In genomic region chr6:118589186-118589585, GRCh38 we compare ENCODE assay signal across 16 cellular contexts. TPM values are rescaled to one million over a fixed set of nuclear protein-coding genes. Genes with fewer than 3 reads are reported as not detected.
"Had no signal": no experiment of that assay in that cellular context is flagged by ENCODE, and none has a peak within 500 bp of the region (broad histone marks: within the 10 kb centered on the region; RNA-seq: fewer than 3 reads in every experiment).

No MANE protein-coding gene starts in this region.

- H3K4me3 Mint-ChIP-seq: activated CD4-positive, alpha-beta memory T cell treated with anti-CD3 and anti-CD28 coated beads for 36 hours; activated T-cell treated with anti-CD3 and anti-CD28 coated beads, Interleukin-2, amount 50 U/mL, for 72 hours; naive B cell; stimulated activated memory B cell treated with anti-CD40 and anti-IgM and Interleukin-4, amounts not matched to agents 10 μg/mL and 1 μg/mL and 100 μg/mL, for 72 hours had no signal

- H3K27ac ChIP-seq: adrenal gland, esophagus muscularis mucosa, right atrium auricular region, skin epidermis, transverse colon had no signal

- DNase-seq: activated CD4-positive, alpha-beta memory T cell treated with anti-CD3 and anti-CD28 coated beads for 36 hours; activated CD4-positive, alpha-beta T cell treated with anti-CD3 and anti-CD28 coated beads for 1 hour; activated T-cell treated with anti-CD3 and anti-CD28 coated beads, Interleukin-2, amount 50 U/mL, for 72 hours; adrenal gland; cerebellar nuclear complex; naive B cell; posterior cingulate gyrus; SW 1271; T-helper 9 cell; transverse colon had no signal

- ATAC-seq: activated T-cell treated with anti-CD3 and anti-CD28 coated beads, Interleukin-2, amount 50 U/mL, for 72 hours; stimulated activated memory B cell treated with anti-CD40 and anti-IgM and Interleukin-4, amounts not matched to agents 10 μg/mL and 1 μg/mL and 100 μg/mL, for 72 hours had no signal

- H3K27me3 Mint-ChIP-seq: activated CD4-positive, alpha-beta memory T cell treated with anti-CD3 and anti-CD28 coated beads for 36 hours; naive B cell; stimulated activated memory B cell treated with anti-CD40 and anti-IgM and Interleukin-4, amounts not matched to agents 10 μg/mL and 1 μg/mL and 100 μg/mL, for 72 hours had no signal

- H3K27ac Mint-ChIP-seq: activated CD4-positive, alpha-beta memory T cell treated with anti-CD3 and anti-CD28 coated beads for 36 hours; activated T-cell treated with anti-CD3 and anti-CD28 coated beads, Interleukin-2, amount 50 U/mL, for 72 hours; stimulated activated memory B cell treated with anti-CD40 and anti-IgM and Interleukin-4, amounts not matched to agents 10 μg/mL and 1 μg/mL and 100 μg/mL, for 72 hours had no signal

- H3K4me3 ChIP-seq: adrenal gland, esophagus muscularis mucosa, lung, right atrium auricular region, skin epidermis, transverse colon had no signal

- H3K36me3 ChIP-seq: adrenal gland, esophagus muscularis mucosa, right atrium auricular region, transverse colon had no signal

- H3K9me3 Mint-ChIP-seq: activated CD4-positive, alpha-beta memory T cell treated with anti-CD3 and anti-CD28 coated beads for 36 hours; activated T-cell treated with anti-CD3 and anti-CD28 coated beads, Interleukin-2, amount 50 U/mL, for 72 hours; naive B cell; stimulated activated memory B cell treated with anti-CD40 and anti-IgM and Interleukin-4, amounts not matched to agents 10 μg/mL and 1 μg/mL and 100 μg/mL, for 72 hours had no signal

- H3K27me3 ChIP-seq: adrenal gland, esophagus muscularis mucosa, right atrium auricular region, transverse colon had no signal

- H3K9me3 ChIP-seq: adrenal gland, esophagus muscularis mucosa, right atrium auricular region, transverse colon had no signal

RNA-seq across cellular contexts. Expression of gene PLN, which starts 41.1 kb away (rescaled TPM):
- total RNA-seq: activated CD4-positive, alpha-beta memory T cell treated with anti-CD3 and anti-CD28 coated beads for 36 hours; activated T-cell treated with anti-CD3 and anti-CD28 coated beads, Interleukin-2, amount 50 U/mL, for 72 hours; dermis microvascular lymphatic vessel endothelial cell had no signal
